In genomic region chr2:231673348-231673770, GRCh38 we compare ENCODE assay signal across 1 cellular context.
TF ChIP-seq lines count a peak whose summit lies in the region.

No MANE protein-coding gene starts in this region.

TF ChIP-seq in HEK293, 187 proteins besides CTCF, POLR2A, EP300 and RAD21 (continued from another document and continues in another):
- no peak for TF ChIP-seq ZBTB49 (tag by site-specific recombination; IDR thresholded peaks at IDR 0.05; ENCODE audit: low read depth)
- TF ChIP-seq ZNF423 (tag by site-specific recombination; IDR thresholded peaks at IDR 0.05), result peak; percentile 38; the same call in 1 of the 2 replicates
- TF ChIP-seq ZNF513 (tag by site-specific recombination; IDR thresholded peaks at IDR 0.05), result no peak
- TF ChIP-seq, protein P1, sequence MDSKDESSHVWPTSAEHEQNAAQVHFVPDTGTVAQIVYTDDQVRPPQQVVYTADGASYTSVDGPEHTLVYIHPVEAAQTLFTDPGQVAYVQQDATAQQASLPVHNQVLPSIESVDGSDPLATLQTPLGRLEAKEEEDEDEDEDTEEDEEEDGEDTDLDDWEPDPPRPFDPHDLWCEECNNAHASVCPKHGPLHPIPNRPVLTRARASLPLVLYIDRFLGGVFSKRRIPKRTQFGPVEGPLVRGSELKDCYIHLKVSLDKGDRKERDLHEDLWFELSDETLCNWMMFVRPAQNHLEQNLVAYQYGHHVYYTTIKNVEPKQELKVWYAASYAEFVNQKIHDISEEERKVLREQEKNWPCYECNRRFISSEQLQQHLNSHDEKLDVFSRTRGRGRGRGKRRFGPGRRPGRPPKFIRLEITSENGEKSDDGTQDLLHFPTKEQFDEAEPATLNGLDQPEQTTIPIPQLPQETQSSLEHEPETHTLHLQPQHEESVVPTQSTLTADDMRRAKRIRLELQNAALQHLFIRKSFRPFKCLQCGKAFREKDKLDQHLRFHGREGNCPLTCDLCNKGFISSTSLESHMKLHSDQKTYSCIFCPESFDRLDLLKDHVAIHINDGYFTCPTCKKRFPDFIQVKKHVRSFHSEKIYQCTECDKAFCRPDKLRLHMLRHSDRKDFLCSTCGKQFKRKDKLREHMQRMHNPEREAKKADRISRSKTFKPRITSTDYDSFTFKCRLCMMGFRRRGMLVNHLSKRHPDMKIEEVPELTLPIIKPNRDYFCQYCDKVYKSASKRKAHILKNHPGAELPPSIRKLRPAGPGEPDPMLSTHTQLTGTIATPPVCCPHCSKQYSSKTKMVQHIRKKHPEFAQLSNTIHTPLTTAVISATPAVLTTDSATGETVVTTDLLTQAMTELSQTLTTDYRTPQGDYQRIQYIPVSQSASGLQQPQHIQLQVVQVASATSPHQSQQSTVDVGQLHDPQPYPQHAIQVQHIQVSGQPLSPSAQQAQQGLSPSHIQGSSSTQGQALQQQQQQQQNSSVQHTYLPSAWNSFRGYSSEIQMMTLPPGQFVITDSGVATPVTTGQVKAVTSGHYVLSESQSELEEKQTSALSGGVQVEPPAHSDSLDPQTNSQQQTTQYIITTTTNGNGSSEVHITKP (tag by site-specific recombination; IDR thresholded peaks at IDR 0.05), result peak; percentile 40; the same call in 1 of the 2 replicates
- TF ChIP-seq ZNF280D (tag by site-specific recombination; IDR thresholded peaks at IDR 0.05), result no peak
- TF ChIP-seq ZNF596 (tag by site-specific recombination; IDR thresholded peaks at IDR 0.05), result no peak
- no peak for TF ChIP-seq ZNF214 (tag by site-specific recombination; IDR thresholded peaks at IDR 0.05; ENCODE audit: borderline replicate concordance)
- TF ChIP-seq ZNF157 (tag by site-specific recombination; IDR thresholded peaks at IDR 0.05), result no peak
- no peak for TF ChIP-seq HIC1 (tag by site-specific recombination; IDR thresholded peaks at IDR 0.05)
- TF ChIP-seq ZBTB48 (tag by site-specific recombination; IDR thresholded peaks at IDR 0.05), result peak; percentile 12; the same call in 1 of the 2 replicates
- TF ChIP-seq ZNF184 (tag by site-specific recombination; IDR thresholded peaks at IDR 0.05), result no peak
- no peak for TF ChIP-seq ZNF561 (tag by site-specific recombination; IDR thresholded peaks at IDR 0.05; ENCODE audit: borderline replicate concordance)
- TF ChIP-seq ZXDB (tag by site-specific recombination; IDR thresholded peaks at IDR 0.05), result 0 out of 2 replicates have a peak, but pooled peaks have one; percentile 9
- peak; percentile 47; the same call in 1 of the 2 replicates for TF ChIP-seq KLF10 (tag by site-specific recombination; IDR thresholded peaks at IDR 0.05)
- peak; percentile 47; the same call in 1 of the 2 replicates for TF ChIP-seq GLIS2 (tag by site-specific recombination; IDR thresholded peaks at IDR 0.05)
- TF ChIP-seq ZFHX2 (tag by site-specific recombination; conservative IDR thresholded peaks at IDR 0.05), result 0 out of 2 replicates have a peak, but pooled peaks have one; percentile 33
- 0 out of 2 replicates have a peak, but pooled peaks have one; percentile 18 for TF ChIP-seq ZBTB20 (tag by site-specific recombination; IDR thresholded peaks at IDR 0.05)
- peak; percentile 85 for TF ChIP-seq SP2 (tag by site-specific recombination; IDR thresholded peaks at IDR 0.05)
- peak; percentile 64 for TF ChIP-seq KLF9 (tag by site-specific recombination; IDR thresholded peaks at IDR 0.05; ENCODE audit: low read depth)
- TF ChIP-seq ZNF132 (tag by site-specific recombination; IDR thresholded peaks at IDR 0.05; ENCODE audit: borderline replicate concordance), result no peak
- no peak for TF ChIP-seq ZNF792 (tag by site-specific recombination; IDR thresholded peaks at IDR 0.05)
- TF ChIP-seq ZNF366 (tag by site-specific recombination; conservative IDR thresholded peaks at IDR 0.05), result peak; percentile 48
- TF ChIP-seq SP7 (tag by site-specific recombination; IDR thresholded peaks at IDR 0.05), result peak; percentile 68; the same call in 1 of the 2 replicates
- TF ChIP-seq ZSCAN30 (tag by site-specific recombination; IDR thresholded peaks at IDR 0.05), result 0 out of 2 replicates have a peak, but pooled peaks have one; percentile 3
- peak; percentile 42 for TF ChIP-seq KLF1 (tag by site-specific recombination; IDR thresholded peaks at IDR 0.05)
- peak; percentile 86 for TF ChIP-seq SP3 (tag by site-specific recombination; IDR thresholded peaks at IDR 0.05)
- TF ChIP-seq ZNF335 (tag by site-specific recombination; conservative IDR thresholded peaks at IDR 0.05), result peak; percentile 67; the same call in 1 of the 2 replicates
- no peak for TF ChIP-seq ZNF239 (tag by site-specific recombination; IDR thresholded peaks at IDR 0.05)
- TF ChIP-seq, protein P2, sequence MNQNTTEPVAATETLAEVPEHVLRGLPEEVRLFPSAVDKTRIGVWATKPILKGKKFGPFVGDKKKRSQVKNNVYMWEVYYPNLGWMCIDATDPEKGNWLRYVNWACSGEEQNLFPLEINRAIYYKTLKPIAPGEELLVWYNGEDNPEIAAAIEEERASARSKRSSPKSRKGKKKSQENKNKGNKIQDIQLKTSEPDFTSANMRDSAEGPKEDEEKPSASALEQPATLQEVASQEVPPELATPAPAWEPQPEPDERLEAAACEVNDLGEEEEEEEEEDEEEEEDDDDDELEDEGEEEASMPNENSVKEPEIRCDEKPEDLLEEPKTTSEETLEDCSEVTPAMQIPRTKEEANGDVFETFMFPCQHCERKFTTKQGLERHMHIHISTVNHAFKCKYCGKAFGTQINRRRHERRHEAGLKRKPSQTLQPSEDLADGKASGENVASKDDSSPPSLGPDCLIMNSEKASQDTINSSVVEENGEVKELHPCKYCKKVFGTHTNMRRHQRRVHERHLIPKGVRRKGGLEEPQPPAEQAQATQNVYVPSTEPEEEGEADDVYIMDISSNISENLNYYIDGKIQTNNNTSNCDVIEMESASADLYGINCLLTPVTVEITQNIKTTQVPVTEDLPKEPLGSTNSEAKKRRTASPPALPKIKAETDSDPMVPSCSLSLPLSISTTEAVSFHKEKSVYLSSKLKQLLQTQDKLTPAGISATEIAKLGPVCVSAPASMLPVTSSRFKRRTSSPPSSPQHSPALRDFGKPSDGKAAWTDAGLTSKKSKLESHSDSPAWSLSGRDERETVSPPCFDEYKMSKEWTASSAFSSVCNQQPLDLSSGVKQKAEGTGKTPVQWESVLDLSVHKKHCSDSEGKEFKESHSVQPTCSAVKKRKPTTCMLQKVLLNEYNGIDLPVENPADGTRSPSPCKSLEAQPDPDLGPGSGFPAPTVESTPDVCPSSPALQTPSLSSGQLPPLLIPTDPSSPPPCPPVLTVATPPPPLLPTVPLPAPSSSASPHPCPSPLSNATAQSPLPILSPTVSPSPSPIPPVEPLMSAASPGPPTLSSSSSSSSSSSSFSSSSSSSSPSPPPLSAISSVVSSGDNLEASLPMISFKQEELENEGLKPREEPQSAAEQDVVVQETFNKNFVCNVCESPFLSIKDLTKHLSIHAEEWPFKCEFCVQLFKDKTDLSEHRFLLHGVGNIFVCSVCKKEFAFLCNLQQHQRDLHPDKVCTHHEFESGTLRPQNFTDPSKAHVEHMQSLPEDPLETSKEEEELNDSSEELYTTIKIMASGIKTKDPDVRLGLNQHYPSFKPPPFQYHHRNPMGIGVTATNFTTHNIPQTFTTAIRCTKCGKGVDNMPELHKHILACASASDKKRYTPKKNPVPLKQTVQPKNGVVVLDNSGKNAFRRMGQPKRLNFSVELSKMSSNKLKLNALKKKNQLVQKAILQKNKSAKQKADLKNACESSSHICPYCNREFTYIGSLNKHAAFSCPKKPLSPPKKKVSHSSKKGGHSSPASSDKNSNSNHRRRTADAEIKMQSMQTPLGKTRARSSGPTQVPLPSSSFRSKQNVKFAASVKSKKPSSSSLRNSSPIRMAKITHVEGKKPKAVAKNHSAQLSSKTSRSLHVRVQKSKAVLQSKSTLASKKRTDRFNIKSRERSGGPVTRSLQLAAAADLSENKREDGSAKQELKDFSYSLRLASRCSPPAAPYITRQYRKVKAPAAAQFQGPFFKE (tag by site-specific recombination; IDR thresholded peaks at IDR 0.05; ENCODE audit: borderline replicate concordance), result no peak
- no peak for TF ChIP-seq PBX3 (CRISPR knock-in tag; IDR thresholded peaks at IDR 0.05)
- no peak for TF ChIP-seq ZNF776 (tag by site-specific recombination; IDR thresholded peaks at IDR 0.05; ENCODE audit: borderline replicate concordance)
- no peak for TF ChIP-seq RBAK (tag by site-specific recombination; IDR thresholded peaks at IDR 0.05)
- no peak for TF ChIP-seq ATF2 (tag by site-specific recombination; IDR thresholded peaks at IDR 0.05; ENCODE audit: low read depth)
- TF ChIP-seq TRIM28 (IDR thresholded peaks at IDR 0.05; ENCODE audit: borderline replicate concordance, low read length), result no peak
- TF ChIP-seq ZNF701 (tag by site-specific recombination; IDR thresholded peaks at IDR 0.05), result no peak
- TF ChIP-seq ZNF610 (tag by site-specific recombination; IDR thresholded peaks at IDR 0.05; ENCODE audit: borderline replicate concordance), result no peak
- no peak for TF ChIP-seq ZNF529 (tag by site-specific recombination; IDR thresholded peaks at IDR 0.05; ENCODE audit: insufficient replicate concordance)
